In genomic region chr15:74008901-74009300, GRCh38 we compare ENCODE assay signal across 21 cellular contexts. TPM values are rescaled to one million over a fixed set of nuclear protein-coding genes. Genes with fewer than 3 reads are reported as not detected.
DNase-seq lines count a peak whose midpoint lies in the region; ATAC-seq lines count a peak whose summit lies in the region.
"Had no signal": no experiment of that assay in that cellular context is flagged by ENCODE, and none has a peak within 500 bp of the region (broad histone marks: within the 10 kb centered on the region; RNA-seq: fewer than 3 reads in every experiment).

No MANE protein-coding gene starts in this region.

- H3K23ac ChIP-seq in mesenchymal stem cell (ENCODE audit: low read length in 2 of 2): no peak overlapping the region

- no peak for DNase-seq in activated naive CD4-positive, alpha-beta T cell treated with anti-CD3 and anti-CD28 coated beads, Interleukin-2, amount 50 U/mL, for 16 hours
- no peak for DNase-seq in T-helper 17 cell
- no peak for DNase-seq in mesenchymal stem cell
- DNase-seq in medulla oblongata (ENCODE audit: extremely low spot score): no peak
- DNase-seq in SW480 (ENCODE audit: low spot score): no peak
- DNase-seq: activated CD8-positive, alpha-beta memory T cell treated with anti-CD3 and anti-CD28 coated beads, Interleukin-2, amount 10 ng/mL, durations not matched to agents 7 days and 5 days; amygdala; EL; KG1; NCI-H1048; NCI-H187 treated with DMSO at 0.1 percent for 48 hours; NCI-H69; tibial artery had no signal

- no peak overlapping the region for H2BK120ac ChIP-seq in mesenchymal stem cell (ENCODE audit: low read depth, low read length)

- no peaks in the 10 kb centered on the region for H3K9me3 Mint-ChIP-seq in activated naive CD4-positive, alpha-beta T cell treated with anti-CD3 and anti-CD28 coated beads, Interleukin-2, amount 50 U/mL, for 24 hours

- no peak overlapping the region for H3K4me3 ChIP-seq in mesenchymal stem cell (ENCODE audit: insufficient read depth in 1 of 2, low read depth in 1 of 2, low read length in 2 of 2)
- no peak overlapping the region for H3K4me3 ChIP-seq in subcutaneous abdominal adipose tissue (ENCODE audit: low read depth in 1 of 5, low read length in 5 of 5)
- H3K4me3 ChIP-seq: BLaER1, cardiac muscle cell, tibial artery had no signal

- H3K9ac ChIP-seq in mesenchymal stem cell (ENCODE audit: low read length) (no peak overlapping the region), subcutaneous abdominal adipose tissue (ENCODE audit: low read length in 5 of 5) (no peak overlapping the region)
- H3K9ac ChIP-seq: BLaER1 had no signal

- peak overlapping the region; percentile 26 for H3K4me3 Mint-ChIP-seq in activated naive CD4-positive, alpha-beta T cell treated with anti-CD3 and anti-CD28 coated beads, Interleukin-2, amount 50 U/mL, for 24 hours
- H3K4me3 Mint-ChIP-seq in T-helper 17 cell: no peak overlapping the region
- H3K4me3 Mint-ChIP-seq: activated CD8-positive, alpha-beta memory T cell treated with anti-CD3 and anti-CD28 coated beads, Interleukin-2, amount 10 ng/mL, durations not matched to agents 7 days and 5 days; nephron had no signal

- H3K36me3 ChIP-seq in mesenchymal stem cell (ENCODE audit: control insufficient read depth in 1 of 2, insufficient read depth in 2 of 2, low read depth in 1 of 2, low read length in 2 of 2) (peaks cover 41 to 55% of the 10 kb centered on the region in 2 experiments), subcutaneous abdominal adipose tissue (ENCODE audit: control insufficient read depth in 5 of 5, insufficient read depth in 5 of 5, low read length in 5 of 5) (peaks cover 0 to 25% (median 12%) of the 10 kb centered on the region in 5 donors)

- no peaks in the 10 kb centered on the region for H3K79me1 ChIP-seq in mesenchymal stem cell (replicated peaks; ENCODE audit: low read length, poor library complexity, severe bottlenecking)

- no peaks in the 10 kb centered on the region for H3K27me3 ChIP-seq in mesenchymal stem cell (ENCODE audit: control insufficient read depth in 1 of 2, insufficient read depth in 1 of 2, low read length in 2 of 2)
- H3K27me3 ChIP-seq in subcutaneous abdominal adipose tissue (ENCODE audit: control insufficient read depth in 5 of 5, insufficient read depth in 4 of 5, low read length in 5 of 5): no peaks in the 10 kb centered on the region
- H3K27me3 ChIP-seq: BLaER1, cardiac muscle cell, tibial artery had no signal

- H2AFZ ChIP-seq in mesenchymal stem cell (ENCODE audit: low read depth, low read length): no peak overlapping the region

- peak overlapping the region; percentile 17 for H3K27ac Mint-ChIP-seq in activated naive CD4-positive, alpha-beta T cell treated with anti-CD3 and anti-CD28 coated beads, Interleukin-2, amount 50 U/mL, for 24 hours
- H3K27ac Mint-ChIP-seq in T-helper 17 cell: peak overlapping the region; percentile 34
- H3K27ac Mint-ChIP-seq: progenitor cell of endocrine pancreas had no signal

- no peak overlapping the region for H2BK15ac ChIP-seq in mesenchymal stem cell (ENCODE audit: low read depth, poor library complexity, severe bottlenecking)

- no peak overlapping the region for H3K4me2 ChIP-seq in mesenchymal stem cell (ENCODE audit: low read length, poor library complexity, severe bottlenecking)

- H3K27ac ChIP-seq in mesenchymal stem cell (ENCODE audit: low read length, poor library complexity, severe bottlenecking) (no peak overlapping the region), subcutaneous abdominal adipose tissue (ENCODE audit: low read depth, low read length) (peak overlapping the region; percentile 68)
- H3K27ac ChIP-seq: BLaER1, cardiac muscle cell, tibial artery had no signal

- peak overlapping the region; percentile 7 for H4K8ac ChIP-seq in mesenchymal stem cell (ENCODE audit: low read length)

- H3K9me3 ChIP-seq in T-helper 17 cell (ENCODE audit: control insufficient read depth, low read length, poor library complexity, severe bottlenecking): no peaks in the 10 kb centered on the region
- H3K9me3 ChIP-seq in mesenchymal stem cell (ENCODE audit: control insufficient read depth, low read length): no peaks in the 10 kb centered on the region
- no peaks in the 10 kb centered on the region for H3K9me3 ChIP-seq in subcutaneous abdominal adipose tissue (ENCODE audit: control insufficient read depth in 5 of 5, low read length in 5 of 5)
- H3K9me3 ChIP-seq: tibial artery had no signal

- peaks cover 58% of the 10 kb centered on the region for H3K4me1 Mint-ChIP-seq in activated naive CD4-positive, alpha-beta T cell treated with anti-CD3 and anti-CD28 coated beads, Interleukin-2, amount 50 U/mL, for 24 hours
- H3K4me1 Mint-ChIP-seq in T-helper 17 cell: peaks cover 48% of the 10 kb centered on the region

- H3K4me1 ChIP-seq in mesenchymal stem cell (ENCODE audit: control insufficient read depth, insufficient read depth, low read depth, low read length) (peaks cover 29% of the 10 kb centered on the region), subcutaneous abdominal adipose tissue (ENCODE audit: control insufficient read depth in 5 of 5, insufficient read depth in 5 of 5, low read length in 5 of 5) (peaks cover 21 to 87% (median 63%) of the 10 kb centered on the region in 5 donors)

- no peak overlapping the region for H2BK5ac ChIP-seq in mesenchymal stem cell (ENCODE audit: low read depth, low read length, poor library complexity, severe bottlenecking)

- no peak for ATAC-seq in T-helper 17 cell
- ATAC-seq in GM18511 (IDR thresholded peaks at IDR 0.05; ENCODE audit: unreplicated experiment): no peak
- ATAC-seq: activated CD8-positive, alpha-beta memory T cell treated with anti-CD3 and anti-CD28 coated beads, Interleukin-2, amount 10 ng/mL, durations not matched to agents 7 days and 5 days; SK-N-SH treated with all-trans-retinoic acid at 6 μM for 48 hours had no signal

- H3K4ac ChIP-seq in mesenchymal stem cell (ENCODE audit: low read depth in 1 of 2, low read length in 2 of 2): no peak overlapping the region

- no peak overlapping the region for H3K14ac ChIP-seq in mesenchymal stem cell (ENCODE audit: low read length in 2 of 2)

- peak overlapping the region; percentile 49 for H2AK5ac ChIP-seq in mesenchymal stem cell (ENCODE audit: low read length, severe bottlenecking)

- peak overlapping the region in 1 of 2 experiments; percentile 78 for H2BK12ac ChIP-seq in mesenchymal stem cell (ENCODE audit: low read length in 2 of 2)

- H4K91ac ChIP-seq in mesenchymal stem cell (ENCODE audit: low read length): peak overlapping the region; percentile 34

- no peaks in the 10 kb centered on the region for H3K27me3 Mint-ChIP-seq in activated naive CD4-positive, alpha-beta T cell treated with anti-CD3 and anti-CD28 coated beads, Interleukin-2, amount 50 U/mL, for 24 hours
- no peaks in the 10 kb centered on the region for H3K27me3 Mint-ChIP-seq in T-helper 17 cell
- H3K27me3 Mint-ChIP-seq: activated CD8-positive, alpha-beta memory T cell treated with anti-CD3 and anti-CD28 coated beads, Interleukin-2, amount 10 ng/mL, durations not matched to agents 7 days and 5 days; progenitor cell of endocrine pancreas had no signal

- over 99% methylated on average over 3 of the region's 3 CpGs for WGBS in mesenchymal stem cell

- peaks cover 22% of the 10 kb centered on the region for H3K36me3 Mint-ChIP-seq in activated naive CD4-positive, alpha-beta T cell treated with anti-CD3 and anti-CD28 coated beads, Interleukin-2, amount 50 U/mL, for 24 hours
- H3K36me3 Mint-ChIP-seq in T-helper 17 cell (ENCODE audit: low read depth): peaks cover 11% of the 10 kb centered on the region

- peak overlapping the region in 1 of 2 experiments; percentile 43 for H3K18ac ChIP-seq in mesenchymal stem cell (ENCODE audit: low read depth in 1 of 2, low read length in 2 of 2)

RNA-seq across cellular contexts. Expression of gene PML, which starts 14.4 kb away (rescaled TPM):
- 10 to 100 TPM; 47.6 to 52.6 TPM for total RNA-seq in T-helper 17 cell
- polyA plus RNA-seq in mesenchymal stem cell (2013, experiment 1 of 2): 49.0 TPM
- polyA plus RNA-seq in mesenchymal stem cell (2013, experiment 2 of 2): 51.3 TPM

RNA-seq across cellular contexts. Expression of gene STOML1, which starts 16.8 kb away (rescaled TPM):
- 1 to 10 TPM; 3.7 to 5.6 TPM for total RNA-seq in T-helper 17 cell
- 7.8 TPM for polyA plus RNA-seq in mesenchymal stem cell (2013, experiment 1 of 2)
- polyA plus RNA-seq in mesenchymal stem cell (2013, experiment 2 of 2): 8.5 TPM
